Comparison of ENCODE assay signal across 10 cellular contexts in genomic region chr17:30554839-30555751, GRCh38.
A peak's percentile ranks its signal among the peaks of the same experiment; 100 is the strongest.
DNase-seq lines count a peak whose midpoint lies in the region; ATAC-seq and TF ChIP-seq lines count a peak whose summit lies in the region.
"Had no signal": no experiment of that assay in that cellular context is flagged by ENCODE, and none has a peak within 500 bp of the region (broad histone marks: within the 10 kb centered on the region; RNA-seq: fewer than 3 reads in every experiment).

No MANE protein-coding gene starts in this region.

- H2BK15ac ChIP-seq in IMR-90 (ENCODE audit: low read depth, low read length) = no peak overlapping the region

- no peaks in the 10 kb centered on the region for H4K20me1 ChIP-seq in IMR-90 (ENCODE audit: insufficient read depth, low read length)

- H3K4me1 ChIP-seq in IMR-90 (ENCODE audit: control insufficient read depth, insufficient read depth, low read length) (no peaks in the 10 kb centered on the region), mucosa of descending colon (ENCODE audit: low read depth) (no peaks in the 10 kb centered on the region)

- POLR2A ChIA-PET in IMR-90 (lab: Charles Lee; ENCODE audit: unreplicated experiment) = no interaction called here

- H3K4me3 Mint-ChIP-seq in glutamatergic neuron (ENCODE audit: unreplicated experiment) = no peak overlapping the region

- DNase-seq in DMS 273 (lab: John Stamatoyannopoulos, UW; ENCODE audit: unreplicated experiment) (peak; percentile 48), DMS 273 treated with DMSO at 0.1 percent for 48 hours (lab: John Stamatoyannopoulos, UW) (no peak), IMR-90 (peak; percentile 15), cerebellar cortex (ENCODE audit: low spot score) (peak; percentile 32), mucosa of descending colon (peak in 2 of 3 donors; percentile 31 to 34), glutamatergic neuron (no peak)
- no peak for DNase-seq in stimulated activated CD4-positive, alpha-beta T cell treated with anti-CD3 and anti-CD28 coated beads, Interleukin-2, amount 100 ng/mL, for 24 hours
- DNase-seq: NCI-H1092 had no signal

- no peak overlapping the region for H3K14ac ChIP-seq in IMR-90 (replicated peaks; ENCODE audit: low read depth, low read length)

- H3K9me3 ChIP-seq in IMR-90 (ENCODE audit: control insufficient read depth, insufficient read depth, low read length) (no peaks in the 10 kb centered on the region), mucosa of descending colon (no peaks in the 10 kb centered on the region)

- no peak overlapping the region for H4K8ac ChIP-seq in IMR-90 (ENCODE audit: low read depth in 2 of 2, low read length in 2 of 2)

- H2AFZ ChIP-seq in IMR-90 (replicated peaks; ENCODE audit: low read length, poor library complexity) = no peak overlapping the region
- H2AFZ ChIP-seq: hepatocyte had no signal

- peak; percentile 27; the same call in 1 of the 2 replicates for TF ChIP-seq CTCF in IMR-90 (conservative IDR thresholded peaks at IDR 0.05; ENCODE audit: low read depth, low read length)
- no peak for TF ChIP-seq CTCF in mucosa of descending colon (IDR thresholded peaks at IDR 0.05)
- TF ChIP-seq CTCF in glutamatergic neuron (IDR thresholded peaks at IDR 0.05; ENCODE audit: partially characterized antibody, unreplicated experiment) = no peak

- H3K9ac ChIP-seq in IMR-90 (ENCODE audit: low read depth, low read length) = no peak overlapping the region

- WGBS in IMR-90 (ENCODE audit: extremely low coverage in 2 of 2, insufficient read length in 1 of 2), 2 experiments = 71% methylated on average over 7 of the region's 20 CpGs; no CpG with 5 or more reads in 1 of the 2 experiments

- H3K36me3 ChIP-seq in IMR-90 (ENCODE audit: control insufficient read depth, insufficient read depth, low read length) (no peaks in the 10 kb centered on the region), mucosa of descending colon (ENCODE audit: low read depth) (no peaks in the 10 kb centered on the region)

- no peaks in the 10 kb centered on the region for H3K79me1 ChIP-seq in IMR-90 (ENCODE audit: low read depth in 1 of 2, low read length in 2 of 2)

- intact Hi-C loops in IMR-90 (cut with micrococcal nuclease) = no loop called here
- intact Hi-C loops in mucosa of descending colon (cut with DNase I, micrococcal nuclease) = no loop called here

- no peak overlapping the region for H3K23ac ChIP-seq in IMR-90 (ENCODE audit: low read depth, low read length)

- H3K4me3 ChIP-seq in IMR-90 (ENCODE audit: insufficient read depth, low read depth, low read length) (no peak overlapping the region), mucosa of descending colon (no peak overlapping the region)
- H3K4me3 ChIP-seq: hepatocyte had no signal

- in situ Hi-C loops in IMR-90 (cut with MboI; ENCODE audit: low sequenced_read_pairs) = no loop called here

- no peak overlapping the region for H3K56ac ChIP-seq in IMR-90 (ENCODE audit: extremely low read depth, insufficient read depth, low read length)

- H3K27ac ChIP-seq in IMR-90 (ENCODE audit: insufficient read depth, low read length) = no peak overlapping the region
- H3K27ac ChIP-seq: hepatocyte had no signal

- H3K9me3 Mint-ChIP-seq in glutamatergic neuron (ENCODE audit: unreplicated experiment) = peaks cover 5% of the 10 kb centered on the region

- no peak overlapping the region for H2AK9ac ChIP-seq in IMR-90 (replicated peaks; ENCODE audit: low read depth, low read length, poor library complexity)

- CTCF ChIA-PET in IMR-90 (lab: Yijun Ruan, JAX) = no interaction called here

- H3K27me3 Mint-ChIP-seq in glutamatergic neuron (ENCODE audit: unreplicated experiment) = peaks cover 2% of the 10 kb centered on the region

- no peak overlapping the region for H2BK20ac ChIP-seq in IMR-90 (ENCODE audit: low read depth, low read length)

- H4K5ac ChIP-seq in IMR-90 (ENCODE audit: low read depth, low read length) = no peak overlapping the region

- H2BK5ac ChIP-seq in IMR-90 (ENCODE audit: low read depth, low read length, poor library complexity, severe bottlenecking) = no peak overlapping the region

- H3K36me3 Mint-ChIP-seq in glutamatergic neuron (ENCODE audit: unreplicated experiment) = no peaks in the 10 kb centered on the region

- no peak overlapping the region for H2AK5ac ChIP-seq in IMR-90 (ENCODE audit: low read depth, low read length)

- 0 out of 2 replicates have a peak, but pooled peaks cover 5% of the 10 kb centered on the region for H3K9me1 ChIP-seq in IMR-90 (ENCODE audit: insufficient read depth, low read length)

- dilution Hi-C loops in IMR-90 (cut with HindIII; ENCODE audit: low sequenced_read_pairs, unreplicated experiment) = no loop called here

- peaks cover 16% of the 10 kb centered on the region; the same call in 1 of the 2 replicates for H3K27me3 ChIP-seq in IMR-90 (ENCODE audit: control insufficient read depth, insufficient read depth, low read length)
- H3K27me3 ChIP-seq: hepatocyte had no signal

- ATAC-seq in IMR-90 (ENCODE audit: low read depth) (peak; percentile 74; the same call in 1 of the 2 replicates), mucosa of descending colon (no peak), HG03342 (IDR thresholded peaks at IDR 0.05; ENCODE audit: unreplicated experiment) (no peak)

- H3K18ac ChIP-seq in IMR-90 (ENCODE audit: low read depth, low read length) = no peak overlapping the region

- H4K91ac ChIP-seq in IMR-90 (ENCODE audit: insufficient read depth, low read depth, low read length) = no peak overlapping the region

- BruUV-seq in IMR-90 (replicated peaks; lab: Mats Ljungman, UMichigan) = no TSS peak

- peaks cover 10% of the 10 kb centered on the region for H3K4me1 Mint-ChIP-seq in glutamatergic neuron (ENCODE audit: low read depth, unreplicated experiment)

- H2BK120ac ChIP-seq in IMR-90 (ENCODE audit: low read depth, low read length) = no peak overlapping the region

- H3K4me2 ChIP-seq in IMR-90 (ENCODE audit: low read depth, low read length) = no peak overlapping the region
- H3K4me2 ChIP-seq: hepatocyte had no signal

- TF ChIP-seq POLR2A in IMR-90 (IDR thresholded peaks at IDR 0.05; ENCODE audit: low read depth, low read length) = no peak

- no peak overlapping the region for H3K27ac Mint-ChIP-seq in glutamatergic neuron (ENCODE audit: unreplicated experiment)

- TF ChIP-seq RAD21 in IMR-90 (IDR thresholded peaks at IDR 0.05; ENCODE audit: low read length) = peak; percentile 36

- no peak overlapping the region for H3K4ac ChIP-seq in IMR-90 (ENCODE audit: low read depth, low read length)

TF ChIP-seq in IMR-90, 13 proteins besides CTCF, POLR2A, EP300 and RAD21:
- TF ChIP-seq, protein P1, sequence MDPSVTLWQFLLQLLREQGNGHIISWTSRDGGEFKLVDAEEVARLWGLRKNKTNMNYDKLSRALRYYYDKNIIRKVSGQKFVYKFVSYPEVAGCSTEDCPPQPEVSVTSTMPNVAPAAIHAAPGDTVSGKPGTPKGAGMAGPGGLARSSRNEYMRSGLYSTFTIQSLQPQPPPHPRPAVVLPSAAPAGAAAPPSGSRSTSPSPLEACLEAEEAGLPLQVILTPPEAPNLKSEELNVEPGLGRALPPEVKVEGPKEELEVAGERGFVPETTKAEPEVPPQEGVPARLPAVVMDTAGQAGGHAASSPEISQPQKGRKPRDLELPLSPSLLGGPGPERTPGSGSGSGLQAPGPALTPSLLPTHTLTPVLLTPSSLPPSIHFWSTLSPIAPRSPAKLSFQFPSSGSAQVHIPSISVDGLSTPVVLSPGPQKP (IDR thresholded peaks at IDR 0.05; ENCODE audit: borderline replicate concordance, low read depth, low read length) = no peak
- TF ChIP-seq SMC3 (IDR thresholded peaks at IDR 0.05; ENCODE audit: low read depth, low read length) = 0 out of 2 replicates have a peak, but pooled peaks have one; percentile 11
TF ChIP-seq in IMR-90: peak in this region for 1.

Comparison
In these comparisons a context has a peak if more than half of its experiments do, and no peak if none do; other contexts are left out.
1. DNase-seq: peak in DMS 273 (single experiment), IMR-90 (single experiment), cerebellar cortex (single experiment) and mucosa of descending colon (2 of 3); none in DMS 273 treated with DMSO at 0.1 percent for 48 hours (single experiment), stimulated activated CD4-positive, alpha-beta T cell treated with anti-CD3 and anti-CD28 coated beads, Interleukin-2, amount 100 ng/mL, for 24 hours (0 of 2) and glutamatergic neuron (single experiment).